Comparison of ENCODE assay signal across 8 cellular contexts in genomic region chr6:167825759-167826229, GRCh38. TPM values are rescaled to one million over a fixed set of nuclear protein-coding genes. Genes with fewer than 3 reads are reported as not detected.
DNase-seq lines count a peak whose midpoint lies in the region; ATAC-seq and TF ChIP-seq lines count a peak whose summit lies in the region.

No MANE protein-coding gene starts in this region.

- peak overlapping the region; percentile 56 to 81 for H3K9ac ChIP-seq in liver (ENCODE audit: low read depth in 1 of 2, low read length in 2 of 2)

- peaks cover 13 to 23% of the 10 kb centered on the region in 2 donors for H3K27me3 Mint-ChIP-seq in CD4-positive, alpha-beta memory T cell

- no peaks in the 10 kb centered on the region for H3K36me3 ChIP-seq in CD4-positive, alpha-beta memory T cell (ENCODE audit: insufficient read depth, low read length)
- H3K36me3 ChIP-seq in HAP-1 (replicated peaks) (peaks cover 3% of the 10 kb centered on the region; the same call in 1 of the 2 replicates), liver (ENCODE audit: control insufficient read depth in 4 of 4, insufficient read depth in 3 of 4, low read depth in 1 of 4, low read length in 3 of 4) (peaks cover 0 to 4% (median 0%) of the 10 kb centered on the region in 4 donors)

- DNase-seq in CD4-positive, alpha-beta memory T cell = peak; percentile 6 to 45 (median 16)
- DNase-seq in HAP-1 (ENCODE audit: low spot score in 2 of 2) (peak; percentile 40 to 82), T-helper 1 cell (peak in 3 of 5 donors; percentile 15 to 23 (median 17)), coronary artery (ENCODE audit: low spot score) (no peak), NCI-H1694 (lab: John Stamatoyannopoulos, UW) (no peak)
- DNase-seq in stimulated activated naive CD8-positive, alpha-beta T cell treated with anti-CD3 and anti-CD28 coated beads, Interleukin-15, Interleukin-2, amounts not matched to agents 100 U/mL and 50 U/mL, for 24 hours = peak; percentile 24
- DNase-seq in effector CD4-positive, alpha-beta T cell = no peak

- H3K27ac Mint-ChIP-seq in CD4-positive, alpha-beta memory T cell = peak overlapping the region in 6 of 7 donors; percentile 42 to 85 (median 76)

- WGBS in liver = 1% methylated on average over 47 of the region's 47 CpGs

- peaks cover 13 to 37% (median 20%) of the 10 kb centered on the region in 4 donors for H3K4me1 Mint-ChIP-seq in CD4-positive, alpha-beta memory T cell

- H3K27me3 ChIP-seq in CD4-positive, alpha-beta memory T cell (ENCODE audit: insufficient read depth, low read length) = no peaks in the 10 kb centered on the region
- H3K27me3 ChIP-seq in HAP-1 (ENCODE audit: low read depth) (no peaks in the 10 kb centered on the region), liver (ENCODE audit: control insufficient read depth in 4 of 4, insufficient read depth in 4 of 4, low read length in 3 of 4) (no peaks in the 10 kb centered on the region)

- peak in 1 of 2 donors; percentile 18 for TF ChIP-seq RAD21 in liver (IDR thresholded peaks at IDR 0.05)

- POLR2A ChIA-PET in CD4-positive, alpha-beta memory T cell (lab: Charles Lee; ENCODE audit: partially characterized antibody) = no interaction called here

- H3K27ac ChIP-seq in CD4-positive, alpha-beta memory T cell (ENCODE audit: low read depth, low read length) = no peak overlapping the region
- H3K27ac ChIP-seq in coronary artery = peak overlapping the region; percentile 32 to 91
- peak overlapping the region; percentile 68 to 87 for H3K27ac ChIP-seq in liver (ENCODE audit: low read depth in 1 of 2, low read length in 2 of 2)

- peak overlapping the region; percentile 84 to 92 (median 89) for H3K4me3 Mint-ChIP-seq in CD4-positive, alpha-beta memory T cell

- intact Hi-C loops in CD4-positive, alpha-beta memory T cell (cut with micrococcal nuclease) = loop anchor here (5.0 to 10.0 kb wide), 2 partner anchors 131 to 1198 kb away; partner anchors contain the start of gene RPS6KA2

- TF ChIP-seq CTCF in coronary artery (IDR thresholded peaks at IDR 0.05) = no peak
- no peak for TF ChIP-seq CTCF in liver (IDR thresholded peaks at IDR 0.05; ENCODE audit: low read depth, low read length, missing input control)

- CTCF ChIA-PET in CD4-positive, alpha-beta memory T cell (lab: Charles Lee; ENCODE audit: partially characterized antibody) = interaction anchor here (0.8 kb wide), 1 partner anchor 126 kb away, joined by 3 read pairs; no protein-coding TSS in a partner anchor

- peaks cover 20% of the 10 kb centered on the region for H3K4me1 ChIP-seq in CD4-positive, alpha-beta memory T cell (ENCODE audit: insufficient read depth, low read length)
- peaks cover 15% of the 10 kb centered on the region for H3K4me1 ChIP-seq in HAP-1
- peaks cover 4 to 25% (median 14%) of the 10 kb centered on the region in 4 donors for H3K4me1 ChIP-seq in liver (ENCODE audit: control insufficient read depth in 4 of 4, insufficient read depth in 4 of 4, low read length in 3 of 4)

- H3K9me3 Mint-ChIP-seq in CD4-positive, alpha-beta memory T cell = peaks cover 0 to 6% (median 0%) of the 10 kb centered on the region in 8 donors

- H3K4me3 ChIP-seq in CD4-positive, alpha-beta memory T cell (ENCODE audit: low read length in 2 of 2) = peak overlapping the region; percentile 52 to 73
- H3K4me3 ChIP-seq in HAP-1 (peak overlapping the region; percentile 86), coronary artery (peak overlapping the region; percentile 94), liver (ENCODE audit: low read depth in 1 of 3, low read length in 3 of 3) (peak overlapping the region; percentile 78 to 99 (median 89))

- ATAC-seq in stimulated activated naive CD8-positive, alpha-beta T cell treated with anti-CD3 and anti-CD28 coated beads, Interleukin-15, Interleukin-2, amounts not matched to agents 100 U/mL and 50 U/mL, for 24 hours = no peak

- in situ Hi-C loops in HAP-1 (cut with MboI; ENCODE audit: low sequenced_read_pairs) = no loop called here

- H3K9me3 ChIP-seq in CD4-positive, alpha-beta memory T cell (ENCODE audit: control insufficient read depth in 1 of 2, low read length in 2 of 2) = no peaks in the 10 kb centered on the region
- H3K9me3 ChIP-seq in HAP-1 (no peaks in the 10 kb centered on the region), liver (ENCODE audit: control insufficient read depth in 4 of 4, low read length in 3 of 4) (no peaks in the 10 kb centered on the region)

- peaks cover 0 to 4% of the 10 kb centered on the region in 2 donors for H3K36me3 Mint-ChIP-seq in CD4-positive, alpha-beta memory T cell

TF ChIP-seq in liver, 16 proteins besides CTCF, POLR2A, EP300 and RAD21:
- TF ChIP-seq HNF4A (conservative IDR thresholded peaks at IDR 0.05) (peak in 1 of 2 donors; percentile 3), MAX (IDR thresholded peaks at IDR 0.05) (no peak)

RNA-seq across cellular contexts. Expression of gene AFDN, which starts 0.9 kb away (rescaled TPM):
- total RNA-seq in CD4-positive, alpha-beta memory T cell = 10 to 100 TPM; 20.7 to 24.3 TPM
- polyA plus RNA-seq in CD4-positive, alpha-beta memory T cell = 1 to 10 TPM; 1.4 to 9.9 TPM
- 100 to 1,000 TPM in 1 of 2 donors, 10 to 100 TPM in 1; 33.3 to 145 TPM for total RNA-seq in liver
- polyA plus RNA-seq in liver = 10 to 100 TPM; 21.3 to 25.4 TPM

Comparison
In these comparisons a context has a peak if more than half of its experiments do, and no peak if none do; other contexts are left out.
1. DNase-seq: peak in CD4-positive, alpha-beta memory T cell (5 of 5), HAP-1 (2 of 2), T-helper 1 cell (3 of 5) and stimulated activated naive CD8-positive, alpha-beta T cell treated with anti-CD3 and anti-CD28 coated beads, Interleukin-15, Interleukin-2, amounts not matched to agents 100 U/mL and 50 U/mL, for 24 hours (single experiment); none in coronary artery (single experiment), NCI-H1694 (single experiment) and effector CD4-positive, alpha-beta T cell (single experiment).
2. Peak in every context shown above with its lines, with median percentiles within 50 percentile points of each other: H3K4me3 ChIP-seq.